Comparison of ENCODE assay signal across 8 cellular contexts in the genomic region with DNA sequence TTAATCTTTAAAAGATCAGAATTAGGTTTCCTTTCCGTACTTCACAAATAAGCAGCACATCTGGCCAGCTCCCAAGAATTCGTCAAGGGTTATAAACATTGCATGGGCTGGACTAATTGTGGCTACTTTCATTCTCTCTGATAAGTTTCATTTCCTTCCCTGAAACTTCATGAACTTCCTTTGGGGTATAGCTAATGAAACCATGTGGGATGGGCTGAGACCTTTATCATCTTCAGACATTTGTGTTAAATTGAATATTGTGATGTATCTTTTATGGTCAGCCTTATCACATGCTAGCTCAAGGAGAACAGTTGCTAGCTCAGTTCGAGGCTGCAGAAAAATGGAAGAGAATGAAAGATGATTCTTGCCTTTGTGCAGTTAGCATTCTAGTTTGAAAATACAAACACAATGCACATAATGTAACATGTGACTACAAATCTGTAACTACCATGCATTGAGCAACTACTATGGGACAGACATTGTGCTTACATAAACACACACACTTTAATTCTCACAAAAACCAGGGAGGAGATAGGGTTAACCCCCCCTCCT. TPM values are rescaled to one million over a fixed set of nuclear protein-coding genes. Genes with fewer than 3 reads are reported as not detected.
A peak's percentile ranks its signal among the peaks of the same experiment; 100 is the strongest.
DNase-seq lines count a peak whose midpoint lies in the region; ATAC-seq lines count a peak whose summit lies in the region.

No MANE protein-coding gene starts in this region.

- peak overlapping the region; percentile 22 for H3K4me3 Mint-ChIP-seq in activated CD8-positive, alpha-beta memory T cell treated with anti-CD3 and anti-CD28 coated beads, Interleukin-2, amount 10 ng/mL, durations not matched to agents 7 days and 5 days
- H3K4me3 Mint-ChIP-seq in activated CD8-positive, alpha-beta T cell treated with anti-CD3 and anti-CD28 coated beads, Interleukin-2, amount 10 ng/mL, durations not matched to agents 7 days and 5 days: peak overlapping the region; percentile 56

- H3K4me1 Mint-ChIP-seq in activated CD8-positive, alpha-beta memory T cell treated with anti-CD3 and anti-CD28 coated beads, Interleukin-2, amount 10 ng/mL, durations not matched to agents 7 days and 5 days: peaks cover 26% of the 10 kb centered on the region
- peaks cover 35% of the 10 kb centered on the region for H3K4me1 Mint-ChIP-seq in activated CD8-positive, alpha-beta T cell treated with anti-CD3 and anti-CD28 coated beads, Interleukin-2, amount 10 ng/mL, durations not matched to agents 7 days and 5 days (ENCODE audit: low read depth)

- H3K27ac Mint-ChIP-seq in activated CD8-positive, alpha-beta memory T cell treated with anti-CD3 and anti-CD28 coated beads, Interleukin-2, amount 10 ng/mL, durations not matched to agents 7 days and 5 days: peak overlapping the region; percentile 18
- H3K27ac Mint-ChIP-seq in activated CD8-positive, alpha-beta T cell treated with anti-CD3 and anti-CD28 coated beads, Interleukin-2, amount 10 ng/mL, durations not matched to agents 7 days and 5 days: no peak overlapping the region

- no peak for DNase-seq in activated CD8-positive, alpha-beta memory T cell treated with anti-CD3 and anti-CD28 coated beads, Interleukin-2, amount 10 ng/mL, durations not matched to agents 7 days and 5 days
- no peak for DNase-seq in activated CD8-positive, alpha-beta memory T cell treated with anti-CD3 and anti-CD28 coated beads, Interleukin-2, amount 50 U/mL, for 48 hours
- no peak for DNase-seq in activated CD8-positive, alpha-beta T cell treated with anti-CD3 and anti-CD28 coated beads, Interleukin-2, amount 10 ng/mL, durations not matched to agents 7 days and 5 days
- DNase-seq in left kidney (ENCODE audit: low read depth, low spot score) (peak; percentile 74), NCI-H446 treated with DMSO at 0.1 percent for 48 hours (lab: John Stamatoyannopoulos, UW) (no peak)
- no peak for DNase-seq in effector CD4-positive, alpha-beta T cell

- no peak for ATAC-seq in activated CD8-positive, alpha-beta memory T cell treated with anti-CD3 and anti-CD28 coated beads, Interleukin-2, amount 10 ng/mL, durations not matched to agents 7 days and 5 days
- ATAC-seq in HG03159 (IDR thresholded peaks at IDR 0.05; ENCODE audit: unreplicated experiment): peak; percentile 45
- no peak for ATAC-seq in activated CD8-positive, alpha-beta T cell treated with anti-CD3 and anti-CD28 coated beads, Interleukin-2, amount 10 ng/mL, durations not matched to agents 7 days and 5 days
- ATAC-seq in GM19397 (IDR thresholded peaks at IDR 0.05; ENCODE audit: unreplicated experiment): no peak

- peaks cover 67% of the 10 kb centered on the region for H3K27me3 Mint-ChIP-seq in activated CD8-positive, alpha-beta memory T cell treated with anti-CD3 and anti-CD28 coated beads, Interleukin-2, amount 10 ng/mL, durations not matched to agents 7 days and 5 days
- peaks cover 18% of the 10 kb centered on the region for H3K27me3 Mint-ChIP-seq in activated CD8-positive, alpha-beta T cell treated with anti-CD3 and anti-CD28 coated beads, Interleukin-2, amount 10 ng/mL, durations not matched to agents 7 days and 5 days (ENCODE audit: low read depth)

- POLR2A ChIA-PET in activated CD8-positive, alpha-beta T cell treated with anti-CD3 and anti-CD28 coated beads, Interleukin-2, amount 10 ng/mL, durations not matched to agents 7 days and 5 days (lab: Charles Lee): interaction anchor here (0.7 to 1.0 kb wide), 2 partner anchors 108 to 574 kb away, joined by 3 read pairs; a partner anchor contains a TSS

- no peaks in the 10 kb centered on the region for H3K36me3 Mint-ChIP-seq in activated CD8-positive, alpha-beta memory T cell treated with anti-CD3 and anti-CD28 coated beads, Interleukin-2, amount 10 ng/mL, durations not matched to agents 7 days and 5 days
- H3K36me3 Mint-ChIP-seq in activated CD8-positive, alpha-beta T cell treated with anti-CD3 and anti-CD28 coated beads, Interleukin-2, amount 10 ng/mL, durations not matched to agents 7 days and 5 days (ENCODE audit: low read depth): no peaks in the 10 kb centered on the region

- H3K9me3 Mint-ChIP-seq in activated CD8-positive, alpha-beta memory T cell treated with anti-CD3 and anti-CD28 coated beads, Interleukin-2, amount 10 ng/mL, durations not matched to agents 7 days and 5 days (ENCODE audit: low read depth): no peaks in the 10 kb centered on the region
- H3K9me3 Mint-ChIP-seq in activated CD8-positive, alpha-beta T cell treated with anti-CD3 and anti-CD28 coated beads, Interleukin-2, amount 10 ng/mL, durations not matched to agents 7 days and 5 days (ENCODE audit: insufficient read depth): no peaks in the 10 kb centered on the region

- CTCF ChIA-PET in activated CD8-positive, alpha-beta memory T cell treated with anti-CD3 and anti-CD28 coated beads, Interleukin-2, amount 10 ng/mL, durations not matched to agents 7 days and 5 days (lab: Charles Lee): interaction anchor here (0.7 to 1.7 kb wide), 2 partner anchors 106 to 545 kb away, joined by 3 to 5 read pairs; no protein-coding TSS in a partner anchor
- CTCF ChIA-PET in activated CD8-positive, alpha-beta T cell treated with anti-CD3 and anti-CD28 coated beads, Interleukin-2, amount 10 ng/mL, durations not matched to agents 7 days and 5 days (lab: Charles Lee): no interaction called here

RNA-seq across cellular contexts. Expression of a gene that starts 1.7 kb away (rescaled TPM):
- total RNA-seq in activated CD8-positive, alpha-beta memory T cell treated with anti-CD3 and anti-CD28 coated beads, Interleukin-2, amount 10 ng/mL, durations not matched to agents 7 days and 5 days: 10 to 100 TPM; 11.8 to 13.1 TPM
- 10 to 100 TPM in 1 of 2 experiments, 1 to 10 TPM in 1; 8.9 to 11.0 TPM for total RNA-seq in activated CD8-positive, alpha-beta T cell treated with anti-CD3 and anti-CD28 coated beads, Interleukin-2, amount 10 ng/mL, durations not matched to agents 7 days and 5 days
